In genomic region chr13:61144834-61145593, GRCh38 we compare ENCODE assay signal across 25 cellular contexts.
"Had no signal": no experiment of that assay in that cellular context is flagged by ENCODE, and none has a peak within 500 bp of the region (broad histone marks: within the 10 kb centered on the region; RNA-seq: fewer than 3 reads in every experiment).

No MANE protein-coding gene starts in this region.

- H3K27ac ChIP-seq: breast epithelium, right lobe of liver, stomach, suprapubic skin, tibial artery had no signal

- H3K27me3 ChIP-seq: breast epithelium, right lobe of liver, stomach, suprapubic skin, tibial artery had no signal

- H3K4me3 ChIP-seq: breast epithelium, lung, mucosa of descending colon, right lobe of liver, stomach, suprapubic skin, tibial artery had no signal

- H3K27me3 Mint-ChIP-seq: activated CD4-positive, alpha-beta T cell treated with anti-CD3 and anti-CD28 coated beads for 36 hours; activated CD8-positive, alpha-beta memory T cell treated with anti-CD3 and anti-CD28 coated beads, Interleukin-2, amount 10 ng/mL, durations not matched to agents 7 days and 5 days; natural killer cell treated with Interleukin-12 subunit alpha and Interleukin-12 subunit beta and Interleukin-15 and Interleukin-18, amount 100 ng/mL, for 72 hours; progenitor cell of endocrine pancreas; stimulated activated naive B cell treated with anti-CD40 and anti-IgM and Interleukin-4, amounts not matched to agents 10 μg/mL and 1 μg/mL and 100 μg/mL, for 72 hours; T-cell had no signal

- H3K36me3 ChIP-seq: breast epithelium, right lobe of liver, stomach, suprapubic skin, tibial artery had no signal

- H3K36me3 Mint-ChIP-seq: activated CD8-positive, alpha-beta memory T cell treated with anti-CD3 and anti-CD28 coated beads, Interleukin-2, amount 10 ng/mL, durations not matched to agents 7 days and 5 days; stimulated activated naive B cell treated with anti-CD40 and anti-IgM and Interleukin-4, amounts not matched to agents 10 μg/mL and 1 μg/mL and 100 μg/mL, for 72 hours; T-cell had no signal

- H3K27ac Mint-ChIP-seq: activated CD4-positive, alpha-beta T cell treated with anti-CD3 and anti-CD28 coated beads for 36 hours; activated CD8-positive, alpha-beta memory T cell treated with anti-CD3 and anti-CD28 coated beads, Interleukin-2, amount 10 ng/mL, durations not matched to agents 7 days and 5 days; activated CD8-positive, alpha-beta T cell treated with anti-CD3 and anti-CD28 coated beads, Interleukin-2, amount 10 ng/mL, durations not matched to agents 7 days and 5 days; activated naive CD4-positive, alpha-beta T cell treated with anti-CD3 and anti-CD28 coated beads, Interleukin-2, amount 50 U/mL, for 72 hours; activated T-cell treated with anti-CD3 and anti-CD28 coated beads, Interleukin-2, amount 50 U/mL, for 72 hours; natural killer cell treated with Interleukin-12 subunit alpha and Interleukin-12 subunit beta and Interleukin-15 and Interleukin-18, amount 100 ng/mL, for 72 hours; progenitor cell of endocrine pancreas; stimulated activated naive B cell treated with anti-CD40 and anti-IgM and Interleukin-4, amounts not matched to agents 10 μg/mL and 1 μg/mL and 100 μg/mL, for 72 hours; T-cell had no signal

- DNase-seq: activated CD4-positive, alpha-beta T cell treated with anti-CD3 and anti-CD28 coated beads for 36 hours; activated CD4-positive, CD25-positive, alpha-beta regulatory T cell; activated CD8-positive, alpha-beta memory T cell treated with anti-CD3 and anti-CD28 coated beads, Interleukin-2, amount 10 ng/mL, durations not matched to agents 7 days and 5 days; activated CD8-positive, alpha-beta T cell treated with anti-CD3 and anti-CD28 coated beads, Interleukin-2, amount 10 ng/mL, durations not matched to agents 7 days and 5 days; activated naive CD4-positive, alpha-beta T cell; activated T-cell treated with anti-CD3 and anti-CD28 coated beads, Interleukin-2, amount 50 U/mL, for 72 hours; central memory CD4-positive, alpha-beta T cell; dermis blood vessel endothelial cell; effector CD4-positive, alpha-beta T cell; hippocampal formation; mucosa of descending colon; right lobe of liver; stimulated activated CD4-positive, alpha-beta T cell treated with anti-CD3 and anti-CD28 coated beads, Interleukin-12 subunit alpha, Interleukin-12 subunit beta, amount 100 ng/mL, for 4 hours; stimulated activated CD4-positive, alpha-beta T cell treated with anti-CD3 and anti-CD28 coated beads, Interleukin-4, amount 100 ng/mL, for 24 hours; stimulated activated naive B cell treated with anti-CD40 and anti-IgM and Interleukin-4, amounts not matched to agents 10 μg/mL and 1 μg/mL and 100 μg/mL, for 72 hours; stomach; T-cell; tibial artery had no signal

- H3K4me1 Mint-ChIP-seq: activated CD4-positive, alpha-beta T cell treated with anti-CD3 and anti-CD28 coated beads for 36 hours; activated CD8-positive, alpha-beta memory T cell treated with anti-CD3 and anti-CD28 coated beads, Interleukin-2, amount 10 ng/mL, durations not matched to agents 7 days and 5 days; stimulated activated naive B cell treated with anti-CD40 and anti-IgM and Interleukin-4, amounts not matched to agents 10 μg/mL and 1 μg/mL and 100 μg/mL, for 72 hours; T-cell had no signal

- H3K4me1 ChIP-seq: breast epithelium, right lobe of liver, stomach, suprapubic skin had no signal

- H3K4me3 Mint-ChIP-seq: activated CD4-positive, alpha-beta T cell treated with anti-CD3 and anti-CD28 coated beads for 36 hours; activated CD8-positive, alpha-beta memory T cell treated with anti-CD3 and anti-CD28 coated beads, Interleukin-2, amount 10 ng/mL, durations not matched to agents 7 days and 5 days; activated CD8-positive, alpha-beta T cell treated with anti-CD3 and anti-CD28 coated beads, Interleukin-2, amount 10 ng/mL, durations not matched to agents 7 days and 5 days; activated T-cell treated with anti-CD3 and anti-CD28 coated beads, Interleukin-2, amount 50 U/mL, for 72 hours; natural killer cell treated with Interleukin-12 subunit alpha and Interleukin-12 subunit beta and Interleukin-15 and Interleukin-18, amount 100 ng/mL, for 72 hours; stimulated activated naive B cell treated with anti-CD40 and anti-IgM and Interleukin-4, amounts not matched to agents 10 μg/mL and 1 μg/mL and 100 μg/mL, for 72 hours; T-cell had no signal

- H3K9me3 ChIP-seq: right lobe of liver, suprapubic skin, tibial artery had no signal

- ATAC-seq: activated CD4-positive, alpha-beta T cell treated with anti-CD3 and anti-CD28 coated beads for 36 hours; activated CD8-positive, alpha-beta memory T cell treated with anti-CD3 and anti-CD28 coated beads, Interleukin-2, amount 10 ng/mL, durations not matched to agents 7 days and 5 days; activated CD8-positive, alpha-beta T cell treated with anti-CD3 and anti-CD28 coated beads, Interleukin-2, amount 10 ng/mL, durations not matched to agents 7 days and 5 days; activated naive CD4-positive, alpha-beta T cell treated with anti-CD3 and anti-CD28 coated beads, Interleukin-2, amount 50 U/mL, for 72 hours; activated T-cell treated with anti-CD3 and anti-CD28 coated beads, Interleukin-2, amount 50 U/mL, for 72 hours; left lobe of liver; mucosa of descending colon; natural killer cell treated with Interleukin-12 subunit alpha and Interleukin-12 subunit beta and Interleukin-15 and Interleukin-18, amount 100 ng/mL, for 72 hours; stimulated activated naive B cell treated with anti-CD40 and anti-IgM and Interleukin-4, amounts not matched to agents 10 μg/mL and 1 μg/mL and 100 μg/mL, for 72 hours; T-cell had no signal
